1 cellular context compared by ENCODE assay signal in genomic region chr5:133396724-133397123, GRCh38.
TF ChIP-seq lines count a peak whose summit lies in the region.

No MANE protein-coding gene starts in this region.

TF ChIP-seq in WTC11, 78 proteins besides CTCF, POLR2A, EP300 and RAD21 (continued from another document):
- TF ChIP-seq FOXP4 (CRISPR knock-in tag; IDR thresholded peaks at IDR 0.05) (no peak), ATF2 (CRISPR knock-in tag; IDR thresholded peaks at IDR 0.05; ENCODE audit: borderline replicate concordance, low read depth) (no peak), ZNF416 (CRISPR knock-in tag; IDR thresholded peaks at IDR 0.05) (no peak), EMX1 (CRISPR knock-in tag; IDR thresholded peaks at IDR 0.05) (no peak), RORB (CRISPR knock-in tag; IDR thresholded peaks at IDR 0.05) (no peak), ZNF232 (CRISPR knock-in tag; IDR thresholded peaks at IDR 0.05) (no peak), ZNF138 (CRISPR knock-in tag; conservative IDR thresholded peaks at IDR 0.05) (no peak), RELA (CRISPR knock-in tag; IDR thresholded peaks at IDR 0.05; ENCODE audit: borderline replicate concordance) (no peak), FOXK1 (CRISPR knock-in tag; IDR thresholded peaks at IDR 0.05) (no peak), MLX (CRISPR knock-in tag; IDR thresholded peaks at IDR 0.05) (no peak)
TF ChIP-seq in WTC11: peak in this region for 0.
